ENCODE assay signal across 1 cellular context in genomic region chr2:15944325-15945017, GRCh38.
TF ChIP-seq lines count a peak whose summit lies in the region.

No MANE protein-coding gene starts in this region.

TF ChIP-seq in neural cell, 6 proteins besides CTCF, POLR2A, EP300 and RAD21 (continued from another document):
- TF ChIP-seq MXI1 (conservative IDR thresholded peaks at IDR 0.05; ENCODE audit: poor library complexity, severe bottlenecking) (peak; percentile 35), POLR2AphosphoS5 (IDR thresholded peaks at IDR 0.05) (no peak), TAF1 (IDR thresholded peaks at IDR 0.05; ENCODE audit: low read depth) (no peak)
